8 cellular contexts compared by ENCODE assay signal in genomic region chr9:26723486-26723885, GRCh38.
A peak's percentile ranks its signal among the peaks of the same experiment; 100 is the strongest.
DNase-seq lines count a peak whose midpoint lies in the region; ATAC-seq and TF ChIP-seq lines count a peak whose summit lies in the region.

No MANE protein-coding gene starts in this region.

- TF ChIP-seq CTCF in HFFc6 (IDR thresholded peaks at IDR 0.05), result peak; percentile 66
- TF ChIP-seq CTCF in progenitor cell of endocrine pancreas (IDR thresholded peaks at IDR 0.05; ENCODE audit: unreplicated experiment), result peak; percentile 52

- H3K4me1 Mint-ChIP-seq in activated CD4-positive, alpha-beta T cell treated with anti-CD3 and anti-CD28 coated beads, Interleukin-2, amount 10 ng/mL, durations not matched to agents 24 days and 14 days, result no peaks in the 10 kb centered on the region
- H3K4me1 Mint-ChIP-seq in HFFc6 (ENCODE audit: low read depth) (peaks cover 6% of the 10 kb centered on the region; the same call in 1 of the 2 replicates), progenitor cell of endocrine pancreas (ENCODE audit: low read depth) (peaks cover 8% of the 10 kb centered on the region)

- H3K27me3 Mint-ChIP-seq in activated CD4-positive, alpha-beta T cell treated with anti-CD3 and anti-CD28 coated beads, Interleukin-2, amount 10 ng/mL, durations not matched to agents 24 days and 14 days, result no peaks in the 10 kb centered on the region
- peaks cover 7% of the 10 kb centered on the region; the same call in 1 of the 2 replicates for H3K27me3 Mint-ChIP-seq in HFFc6 (ENCODE audit: insufficient read depth)
- H3K27me3 Mint-ChIP-seq in progenitor cell of endocrine pancreas, result peaks cover 4% of the 10 kb centered on the region

- no peak overlapping the region for H3K4me3 Mint-ChIP-seq in activated CD4-positive, alpha-beta T cell treated with anti-CD3 and anti-CD28 coated beads, Interleukin-2, amount 10 ng/mL, durations not matched to agents 24 days and 14 days
- H3K4me3 Mint-ChIP-seq in HFFc6 (peak overlapping the region; percentile 27; the same call in 1 of the 2 replicates), progenitor cell of endocrine pancreas (ENCODE audit: low read depth) (no peak overlapping the region)

- intact Hi-C loops in activated CD4-positive, alpha-beta T cell treated with anti-CD3 and anti-CD28 coated beads, Interleukin-2, amount 10 ng/mL, durations not matched to agents 24 days and 14 days (cut with micrococcal nuclease), result no loop called here

- H3K27ac Mint-ChIP-seq in activated CD4-positive, alpha-beta T cell treated with anti-CD3 and anti-CD28 coated beads, Interleukin-2, amount 10 ng/mL, durations not matched to agents 24 days and 14 days, result no peak overlapping the region
- H3K27ac Mint-ChIP-seq in HFFc6 (no peak overlapping the region), progenitor cell of endocrine pancreas (no peak overlapping the region)

- peak; percentile 63 for DNase-seq in activated CD4-positive, alpha-beta T cell treated with anti-CD3 and anti-CD28 coated beads, Interleukin-2, amount 10 ng/mL, durations not matched to agents 24 days and 14 days
- no peak for DNase-seq in activated CD4-positive, alpha-beta T cell treated with anti-CD3 and anti-CD28 coated beads for 4 hours
- peak; percentile 12 for DNase-seq in HFFc6
- peak; percentile 51 for DNase-seq in NCI-H748 treated with DMSO at 0.1 percent for 48 hours (lab: John Stamatoyannopoulos, UW)
- peak; percentile 83 for DNase-seq in ecto neural progenitor cell (ENCODE audit: low spot score)
- DNase-seq in progenitor cell of endocrine pancreas (ENCODE audit: low spot score, unreplicated experiment), result peak; percentile 12
- DNase-seq in NCI-H128 (lab: John Stamatoyannopoulos, UW; ENCODE audit: unreplicated experiment), result no peak

- ATAC-seq in GM19324 (IDR thresholded peaks at IDR 0.05; ENCODE audit: low FRiP score, unreplicated experiment), result no peak

- no peaks in the 10 kb centered on the region for H3K36me3 Mint-ChIP-seq in activated CD4-positive, alpha-beta T cell treated with anti-CD3 and anti-CD28 coated beads, Interleukin-2, amount 10 ng/mL, durations not matched to agents 24 days and 14 days (ENCODE audit: low read depth)
- H3K36me3 Mint-ChIP-seq in HFFc6 (ENCODE audit: low read depth), result no peaks in the 10 kb centered on the region
- H3K36me3 Mint-ChIP-seq in progenitor cell of endocrine pancreas (ENCODE audit: insufficient read depth), result no peaks in the 10 kb centered on the region

- no peaks in the 10 kb centered on the region for H3K9me3 Mint-ChIP-seq in activated CD4-positive, alpha-beta T cell treated with anti-CD3 and anti-CD28 coated beads, Interleukin-2, amount 10 ng/mL, durations not matched to agents 24 days and 14 days
- H3K9me3 Mint-ChIP-seq in HFFc6 (no peaks in the 10 kb centered on the region), progenitor cell of endocrine pancreas (ENCODE audit: low read depth) (no peaks in the 10 kb centered on the region)

Comparison
In these comparisons a context has a peak if more than half of its experiments do, and no peak if none do; other contexts are left out.
1. DNase-seq: peak in activated CD4-positive, alpha-beta T cell treated with anti-CD3 and anti-CD28 coated beads, Interleukin-2, amount 10 ng/mL, durations not matched to agents 24 days and 14 days (single experiment), HFFc6 (single experiment), NCI-H748 treated with DMSO at 0.1 percent for 48 hours (single experiment), ecto neural progenitor cell (single experiment) and progenitor cell of endocrine pancreas (single experiment); none in activated CD4-positive, alpha-beta T cell treated with anti-CD3 and anti-CD28 coated beads for 4 hours (0 of 2) and NCI-H128 (single experiment).